In the genomic region with DNA sequence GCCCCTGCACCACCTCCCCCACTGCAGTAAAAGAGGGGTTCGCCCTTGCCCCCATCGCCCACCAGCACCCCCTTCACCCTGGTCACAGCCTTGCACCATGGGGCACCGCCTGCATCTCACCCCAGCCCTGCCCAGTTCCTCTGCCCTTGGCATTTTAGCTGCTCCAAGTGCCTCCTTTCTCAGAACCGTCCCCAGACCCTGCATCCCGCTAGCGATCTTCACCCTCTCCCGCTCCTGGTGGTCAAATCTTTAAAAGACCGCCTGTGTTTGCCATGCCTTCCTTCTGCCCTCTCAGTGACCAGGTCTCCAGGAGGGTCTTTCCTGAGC, we compare ENCODE assay signal across 25 cellular contexts.
A peak's percentile ranks its signal among the peaks of the same experiment; 100 is the strongest.
DNase-seq lines count a peak whose midpoint lies in the region; ATAC-seq, FAIRE-seq and TF ChIP-seq lines count a peak whose summit lies in the region.
"Had no signal": no experiment of that assay in that cellular context is flagged by ENCODE, and none has a peak within 500 bp of the region (broad histone marks: within the 10 kb centered on the region; RNA-seq: fewer than 3 reads in every experiment).

No MANE protein-coding gene starts in this region.

- H3K18ac ChIP-seq in trophoblast cell (ENCODE audit: low read length) = no peak overlapping the region

- RAD21 ChIA-PET in HCT116 (lab: Charles Lee; ENCODE audit: low non-redundant PET in 1 of 2, low total read pairs in 2 of 2, uncharacterized antibody in 2 of 2, unreplicated experiment in 2 of 2) = interaction anchor here in 1 of 2 experiments (0.6 kb wide), 1 partner anchor 64 kb away, joined by 3 read pairs; no protein-coding TSS in a partner anchor

- H2BK5ac ChIP-seq in trophoblast cell (ENCODE audit: low read depth, low read length, poor library complexity) = no peak overlapping the region

- no peak overlapping the region for H3K23ac ChIP-seq in trophoblast cell (ENCODE audit: low read length)

- H3K4me3 Mint-ChIP-seq in Caco-2 (ENCODE audit: unreplicated experiment) = peak overlapping the region; percentile 94
- H3K4me3 Mint-ChIP-seq: CD4-positive, CD25-positive, alpha-beta regulatory T cell; endodermal cell; WTC11 had no signal

- no peak for FAIRE-seq in keratinocyte (lab: Jason Lieb, UNC)

- POLR2A ChIA-PET in Caco-2 (lab: Charles Lee) = interaction anchor here (1.2 kb wide), 1 partner anchor 349 kb away, joined by 3 read pairs; no protein-coding TSS in a partner anchor
- POLR2A ChIA-PET in HCT116 (lab: Charles Lee) = no interaction called here

- H3K4me2 ChIP-seq in HCT116 (ENCODE audit: low read length) (peak overlapping the region; percentile 86), keratinocyte (ENCODE audit: control insufficient read depth, extremely low read depth, insufficient read depth, low read depth, low read length) (peak overlapping the region; percentile 75), trophoblast cell (ENCODE audit: low read length) (peak overlapping the region; percentile 8)

- H3K4me1 ChIP-seq in Caco-2 (peaks cover 58% of the 10 kb centered on the region), HCT116 (ENCODE audit: control insufficient read depth in 1 of 2, insufficient read depth in 2 of 2, low read length in 2 of 2) (peaks cover 45 to 72% of the 10 kb centered on the region in 2 experiments), keratinocyte (ENCODE audit: control insufficient read depth, extremely low read depth, insufficient read depth, low read length) (peaks cover 35% of the 10 kb centered on the region), trophoblast cell (ENCODE audit: control insufficient read depth in 1 of 2, insufficient read depth in 2 of 2, low read length in 2 of 2) (peaks cover 32 to 38% of the 10 kb centered on the region in 2 experiments)

- no peak for ATAC-seq in HCT116
- no peak for ATAC-seq in GM18498 (IDR thresholded peaks at IDR 0.05; ENCODE audit: unreplicated experiment)
- no peak for ATAC-seq in HG02610 (IDR thresholded peaks at IDR 0.05; ENCODE audit: unreplicated experiment)

- no peak for DNase-seq in Caco-2
- DNase-seq in HCT116 (ENCODE audit: low read depth, low spot score) = no peak
- no peak for DNase-seq in keratinocyte (ENCODE audit: low read depth, low spot score)
- DNase-seq in trophoblast cell = no peak
- DNase-seq in 8988T = no peak
- DNase-seq in nucleus accumbens (lab: John Stamatoyannopoulos, UW) = no peak
- DNase-seq: activated CD4-positive, alpha-beta T cell treated with anti-CD3 and anti-CD28 coated beads, Interleukin-2, amount 50 U/mL, for 48 hours; activated T-cell treated with anti-CD3 and anti-CD28 coated beads, Interleukin-2, amount 50 U/mL, for 1 hour; CD4-positive, CD25-positive, alpha-beta regulatory T cell; cortex of kidney; islet precursor cell; NCI-H2081 treated with DMSO at 0.1 percent for 48 hours; NCI-H446; occipital lobe; OCI-M1; Right ventricle myocardium superior; stimulated activated CD4-positive, alpha-beta T cell treated with anti-CD3 and anti-CD28 coated beads, Interleukin-12 subunit alpha, Interleukin-12 subunit beta, amount 100 ng/mL, for 4 hours; stimulated activated naive CD4-positive, alpha-beta T cell treated with Interleukin-2 at 50 U/mL for 16 hours; T-helper 9 cell had no signal

- TF ChIP-seq RAD21 in HCT116 (IDR thresholded peaks at IDR 0.05; ENCODE audit: low read depth) = no peak

- no peak overlapping the region for H4K8ac ChIP-seq in trophoblast cell (ENCODE audit: low read depth, low read length)

- H3K9me2 ChIP-seq in HCT116 (ENCODE audit: insufficient read depth) = no peaks in the 10 kb centered on the region

- H3K27ac ChIP-seq in HCT116 (ENCODE audit: low read depth, low read length) (peak overlapping the region; percentile 78; the same call in 1 of the 2 replicates), keratinocyte (ENCODE audit: control insufficient read depth, insufficient read depth, low read length) (no peak overlapping the region), trophoblast cell (ENCODE audit: low read depth, low read length) (no peak overlapping the region)
- H3K27ac ChIP-seq: cardiac muscle cell, thoracic aorta had no signal

- H3K4me3 ChIP-seq in Caco-2 (ENCODE audit: low read depth, low read length) = peak overlapping the region; percentile 41
- peak overlapping the region in 1 of 2 experiments; percentile 57; a peak in 2 of 4 replicates for H3K4me3 ChIP-seq in HCT116 (replicated peaks in 1 of 2; ENCODE audit: low read depth in 1 of 2, low read length in 2 of 2)
- peak overlapping the region; percentile 14 to 36 (median 18) for H3K4me3 ChIP-seq in keratinocyte (ENCODE audit: control insufficient read depth in 2 of 3, extremely low read depth in 1 of 3, insufficient read depth in 2 of 3, low read depth in 1 of 3, low read length in 3 of 3)
- peak overlapping the region; percentile 19 for H3K4me3 ChIP-seq in trophoblast cell (ENCODE audit: low read depth, low read length)
- H3K4me3 ChIP-seq: cardiac muscle cell, thoracic aorta had no signal

- CTCF ChIA-PET in Caco-2 (lab: Charles Lee) = no interaction called here
- CTCF ChIA-PET in HCT116 (lab: Charles Lee) = no interaction called here

- H3K27me3 ChIP-seq in Caco-2 (replicated peaks; ENCODE audit: control insufficient read depth, insufficient read depth, low read length) = no peaks in the 10 kb centered on the region
- no peaks in the 10 kb centered on the region for H3K27me3 ChIP-seq in HCT116 (ENCODE audit: insufficient read depth, low read length)
- H3K27me3 ChIP-seq in keratinocyte (ENCODE audit: control insufficient read depth, extremely low read depth, insufficient read depth, low read length) = no peaks in the 10 kb centered on the region
- no peaks in the 10 kb centered on the region for H3K27me3 ChIP-seq in trophoblast cell (ENCODE audit: insufficient read depth, low read length)
- H3K27me3 ChIP-seq: cardiac muscle cell had no signal

- peak overlapping the region; percentile 62 for H3K9ac ChIP-seq in HCT116 (ENCODE audit: low read length)
- no peak overlapping the region for H3K9ac ChIP-seq in keratinocyte (ENCODE audit: control insufficient read depth, extremely low read depth, insufficient read depth, low read length)
- no peak overlapping the region for H3K9ac ChIP-seq in trophoblast cell (ENCODE audit: low read length)

- no peak overlapping the region for H4K12ac ChIP-seq in trophoblast cell (ENCODE audit: low read depth, low read length)

- no peaks in the 10 kb centered on the region; the same call in 1 of the 2 replicates for H3K36me3 ChIP-seq in Caco-2 (ENCODE audit: control insufficient read depth, insufficient read depth, low read length)
- H3K36me3 ChIP-seq in HCT116 (ENCODE audit: control insufficient read depth in 1 of 2, insufficient read depth in 2 of 2, low read length in 2 of 2) = no peaks in the 10 kb centered on the region
- no peaks in the 10 kb centered on the region for H3K36me3 ChIP-seq in keratinocyte (ENCODE audit: control insufficient read depth in 2 of 2, extremely low read depth in 1 of 2, insufficient read depth in 2 of 2, low read length in 2 of 2)
- H3K36me3 ChIP-seq in trophoblast cell (ENCODE audit: control insufficient read depth in 1 of 2, insufficient read depth in 2 of 2, low read length in 2 of 2) = no peaks in the 10 kb centered on the region
- H3K36me3 ChIP-seq: cardiac muscle cell, thoracic aorta had no signal

- peak overlapping the region; percentile 84 for H4K91ac ChIP-seq in trophoblast cell (ENCODE audit: low read depth, low read length)

- H3K9me1 ChIP-seq in keratinocyte (ENCODE audit: control insufficient read depth, extremely low read depth, insufficient read depth, low read length) = no peaks in the 10 kb centered on the region

- TF ChIP-seq CTCF in Caco-2 (IDR thresholded peaks at IDR 0.05; ENCODE audit: insufficient read depth in 1 of 2, low read depth in 1 of 2, low read length in 1 of 2, severe bottlenecking in 1 of 2, unreplicated experiment in 1 of 2) (no peak), HCT116 (IDR thresholded peaks at IDR 0.05 in 2 of 3, conservative IDR thresholded peaks at IDR 0.05 in 1 of 3; ENCODE audit: borderline replicate concordance in 1 of 3, insufficient read depth in 1 of 3, low read depth in 2 of 3, low read length in 2 of 3) (no peak), keratinocyte (optimal IDR thresholded peaks at IDR 0.05 in 1 of 3, IDR thresholded peaks at IDR 0.05 in 1 of 3, conservative IDR thresholded peaks at IDR 0.05 in 1 of 3; ENCODE audit: extremely low read depth in 1 of 3, insufficient read depth in 2 of 3, low read length in 3 of 3) (no peak)

- no peaks in the 10 kb centered on the region for H3K79me2 ChIP-seq in HCT116 (ENCODE audit: insufficient read depth, low read length)
- H3K79me2 ChIP-seq in keratinocyte (ENCODE audit: control insufficient read depth, insufficient read depth, low read length) = no peaks in the 10 kb centered on the region
- H3K79me2 ChIP-seq in trophoblast cell (ENCODE audit: control insufficient read depth, insufficient read depth, low read length, poor library complexity) = peaks cover 4% of the 10 kb centered on the region

- peak overlapping the region; percentile 99 for H3K27ac Mint-ChIP-seq in Caco-2 (ENCODE audit: unreplicated experiment)
- H3K27ac Mint-ChIP-seq: CD4-positive, CD25-positive, alpha-beta regulatory T cell; WTC11 had no signal

- H2AFZ ChIP-seq in HCT116 (ENCODE audit: low read depth, low read length, poor library complexity, severe bottlenecking) (no peak overlapping the region), keratinocyte (ENCODE audit: control insufficient read depth, low read length) (no peak overlapping the region), trophoblast cell (ENCODE audit: insufficient read depth, low read length, poor library complexity) (no peak overlapping the region)

- no peak overlapping the region for H3K4ac ChIP-seq in trophoblast cell (ENCODE audit: low read depth, low read length)

- H3K36me3 Mint-ChIP-seq in Caco-2 (ENCODE audit: insufficient read depth, unreplicated experiment) = peaks cover 61% of the 10 kb centered on the region
- H3K36me3 Mint-ChIP-seq: CD4-positive, CD25-positive, alpha-beta regulatory T cell had no signal

- dilution Hi-C loops in keratinocyte (cut with MboI; ENCODE audit: extremely low pct_ligation_motif_present, low sequenced_read_pairs) = no loop called here

- intact Hi-C loops in Caco-2 (cut with micrococcal nuclease; ENCODE audit: unreplicated experiment) = loop anchor here (5.0 kb wide), 1 partner anchor 182 kb away; the partner anchor contains the start of gene GPC1
- intact Hi-C loops in HCT116 (cut with micrococcal nuclease) = no loop called here

- BruUV-seq in Caco-2 (replicated peaks; lab: Mats Ljungman, UMichigan) = no TSS peak
- no TSS peak for BruUV-seq in HCT116 (replicated peaks; lab: Mats Ljungman, UMichigan)

- H2BK12ac ChIP-seq in trophoblast cell (ENCODE audit: low read length) = peak overlapping the region; percentile 41

- H2AK5ac ChIP-seq in trophoblast cell (ENCODE audit: low read length) = peak overlapping the region; percentile 49

- no peak for TF ChIP-seq POLR2A in HCT116 (IDR thresholded peaks at IDR 0.05; ENCODE audit: borderline replicate concordance, extremely low read depth, insufficient read depth, insufficient read length)

- peaks cover 43% of the 10 kb centered on the region for H3K79me1 ChIP-seq in trophoblast cell (ENCODE audit: low read length)

- WGBS in trophoblast cell (ENCODE audit: extremely low coverage, insufficient coverage, insufficient read length) = no CpG with 5 or more reads among the region's 8 CpGs

- H3K14ac ChIP-seq in trophoblast cell (ENCODE audit: low read length) = peak overlapping the region; percentile 47

- no peaks in the 10 kb centered on the region for H3K9me3 ChIP-seq in Caco-2
- H3K9me3 ChIP-seq in HCT116 (ENCODE audit: control insufficient read depth in 1 of 2, insufficient read depth in 1 of 2, low read depth in 1 of 2, low read length in 2 of 2) = no peaks in the 10 kb centered on the region
- H3K9me3 ChIP-seq in keratinocyte (ENCODE audit: control insufficient read depth, low read depth, low read length) = no peaks in the 10 kb centered on the region
- peaks cover 11% of the 10 kb centered on the region for H3K9me3 ChIP-seq in trophoblast cell (ENCODE audit: insufficient read depth, low read depth, low read length)
- H3K9me3 ChIP-seq: thoracic aorta had no signal

- no peaks in the 10 kb centered on the region for H4K20me1 ChIP-seq in HCT116 (ENCODE audit: insufficient read depth)
- no peaks in the 10 kb centered on the region for H4K20me1 ChIP-seq in keratinocyte (ENCODE audit: control insufficient read depth, extremely low read depth, insufficient read depth, low read length)

- peaks cover 7% of the 10 kb centered on the region for H3K4me1 Mint-ChIP-seq in Caco-2 (ENCODE audit: low read depth, unreplicated experiment)
- H3K4me1 Mint-ChIP-seq: CD4-positive, CD25-positive, alpha-beta regulatory T cell; endodermal cell had no signal

- H3K27me3 Mint-ChIP-seq in Caco-2 (ENCODE audit: insufficient read depth, unreplicated experiment) = no peaks in the 10 kb centered on the region
- H3K27me3 Mint-ChIP-seq: CD4-positive, CD25-positive, alpha-beta regulatory T cell had no signal

- H3K9me3 Mint-ChIP-seq in Caco-2 (ENCODE audit: unreplicated experiment) = no peaks in the 10 kb centered on the region

- H2BK120ac ChIP-seq in trophoblast cell (ENCODE audit: insufficient read depth, low read length, poor library complexity) = peak overlapping the region; percentile 9

Comparison
In these comparisons a context has a peak if more than half of its experiments do, and no peak if none do; other contexts are left out.
1. H3K4me2 ChIP-seq: peak in every context shown above with its lines; median percentile 86 in HCT116; 75 in keratinocyte; 8 in trophoblast cell.